In genomic region chr21:32193066-32193465, GRCh38 we compare ENCODE assay signal across 13 cellular contexts.
DNase-seq lines count a peak whose midpoint lies in the region; ATAC-seq and TF ChIP-seq lines count a peak whose summit lies in the region.
"Had no signal": no experiment of that assay in that cellular context is flagged by ENCODE, and none has a peak within 500 bp of the region (broad histone marks: within the 10 kb centered on the region; RNA-seq: fewer than 3 reads in every experiment).

No MANE protein-coding gene starts in this region.

- ATAC-seq in lung (ENCODE audit: insufficient read depth, low FRiP score) = no peak
- no peak for ATAC-seq in GM18858 (IDR thresholded peaks at IDR 0.05; ENCODE audit: unreplicated experiment)
- ATAC-seq: CD8-positive, alpha-beta T cell; GM23338 had no signal

- 80 to 82% methylated on average over 7 of the region's 7 CpGs for WGBS in lung, 2 donors

- intact Hi-C loops in vagina (cut with DNase I) = no loop called here

- H3K4me3 ChIP-seq in coronary artery (no peak overlapping the region), lung (no peak overlapping the region), vagina (no peak overlapping the region)
- H3K4me3 ChIP-seq: BLaER1 treated with 17β-estradiol and CSF1 and Interleukin-3, amounts not matched to agents 10 nM and 100 nM; GM23338 had no signal

- DNase-seq in SK-N-DZ (ENCODE audit: low spot score) = peak; percentile 25
- DNase-seq in coronary artery (ENCODE audit: low spot score) = peak; percentile 19
- DNase-seq in lung (ENCODE audit: low spot score) = peak; percentile 5
- DNase-seq in vagina (ENCODE audit: extremely low spot score in 2 of 2) = peak; percentile 54 to 67
- DNase-seq in COLO829 (ENCODE audit: low spot score) = no peak
- DNase-seq in MV-4-11 (lab: John Stamatoyannopoulos, UW) = no peak
- DNase-seq: CD8-positive, alpha-beta T cell; COR-L47; HCEC 1CT; IMR-90 had no signal

- no peak for TF ChIP-seq POLR2A in vagina (IDR thresholded peaks at IDR 0.05)

- H3K27ac ChIP-seq in coronary artery = no peak overlapping the region
- no peak overlapping the region for H3K27ac ChIP-seq in lung (ENCODE audit: low read depth in 1 of 2, low read length in 1 of 2)
- no peak overlapping the region for H3K27ac ChIP-seq in vagina
- H3K27ac ChIP-seq: BLaER1 treated with 17β-estradiol and CSF1 and Interleukin-3, amounts not matched to agents 10 nM and 100 nM had no signal

- no peaks in the 10 kb centered on the region for H3K27me3 ChIP-seq in lung (ENCODE audit: control insufficient read depth, insufficient read depth)
- no peaks in the 10 kb centered on the region for H3K27me3 ChIP-seq in vagina
- H3K27me3 ChIP-seq: BLaER1 treated with 17β-estradiol and CSF1 and Interleukin-3, amounts not matched to agents 10 nM and 100 nM had no signal

- H3K4me1 ChIP-seq in lung (ENCODE audit: control insufficient read depth in 2 of 2, insufficient read depth in 2 of 2, low read length in 2 of 2) (no peaks in the 10 kb centered on the region), vagina (no peaks in the 10 kb centered on the region)
- H3K4me1 ChIP-seq: BLaER1 treated with 17β-estradiol and CSF1 and Interleukin-3, amounts not matched to agents 10 nM and 100 nM had no signal

- H3K9me3 ChIP-seq in lung (ENCODE audit: control insufficient read depth in 2 of 2, insufficient read depth in 1 of 2, low read length in 1 of 2) (no peaks in the 10 kb centered on the region), vagina (no peaks in the 10 kb centered on the region)
- H3K9me3 ChIP-seq: BLaER1 treated with 17β-estradiol and CSF1 and Interleukin-3, amounts not matched to agents 10 nM and 100 nM had no signal

- no peak for TF ChIP-seq CTCF in coronary artery (IDR thresholded peaks at IDR 0.05)
- TF ChIP-seq CTCF in lung (IDR thresholded peaks at IDR 0.05; ENCODE audit: control extremely low read depth, extremely low read depth) = no peak
- TF ChIP-seq CTCF in vagina (IDR thresholded peaks at IDR 0.05) = no peak

- no peaks in the 10 kb centered on the region for H3K36me3 ChIP-seq in lung (ENCODE audit: control insufficient read depth in 2 of 2, insufficient read depth in 2 of 2, low read length in 2 of 2)
- no peaks in the 10 kb centered on the region for H3K36me3 ChIP-seq in vagina
- H3K36me3 ChIP-seq: BLaER1 treated with 17β-estradiol and CSF1 and Interleukin-3, amounts not matched to agents 10 nM and 100 nM had no signal

Comparison
In these comparisons a context has a peak if more than half of its experiments do, and no peak if none do; other contexts are left out.
1. DNase-seq: peak in SK-N-DZ (single experiment), coronary artery (single experiment), lung (single experiment) and vagina (2 of 2); none in COLO829 (single experiment) and MV-4-11 (single experiment).